ENCODE assay signal across 13 cellular contexts in genomic region chr1:192907545-192908243, GRCh38.
DNase-seq lines count a peak whose midpoint lies in the region; ATAC-seq and TF ChIP-seq lines count a peak whose summit lies in the region.
"Had no signal": no experiment of that assay in that cellular context is flagged by ENCODE, and none has a peak within 500 bp of the region (broad histone marks: within the 10 kb centered on the region; RNA-seq: fewer than 3 reads in every experiment).

No MANE protein-coding gene starts in this region.

- POLR2A ChIA-PET in SK-N-SH (lab: Yijun Ruan, JAX) = no interaction called here

- no peak for TF ChIP-seq RAD21 in SK-N-SH (IDR thresholded peaks at IDR 0.05; ENCODE audit: low read length)

- H2AFZ ChIP-seq in SK-N-SH (ENCODE audit: low read depth) = no peak overlapping the region
- H2AFZ ChIP-seq in OCI-LY3 (ENCODE audit: low read depth, low read length) = no peak overlapping the region

- DNase-seq in SK-N-SH (no peak), fibroblast of villous mesenchyme (ENCODE audit: low read depth) (peak; percentile 32), transverse colon (no peak), NCI-H2107 (lab: John Stamatoyannopoulos, UW) (no peak)
- no peak for DNase-seq in activated naive CD4-positive, alpha-beta T cell (lab: John Stamatoyannopoulos, UW)
- DNase-seq: 8988T, activated gamma-delta T cell, NCI-H446 treated with DMSO at 0.1 percent for 48 hours, T1000 had no signal

- 88% methylated on average over 2 of the region's 2 CpGs for WGBS in SK-N-SH (ENCODE audit: low lambda C conversion rate)
- 76 to 77% methylated on average over 2 of the region's 2 CpGs for WGBS in transverse colon (ENCODE audit: low coverage in 1 of 2), 2 donors

- TF ChIP-seq CTCF in SK-N-SH (IDR thresholded peaks at IDR 0.05) (no peak), OCI-LY3 (IDR thresholded peaks at IDR 0.05; ENCODE audit: low read depth, low read length) (no peak), fibroblast of villous mesenchyme (IDR thresholded peaks at IDR 0.05; ENCODE audit: insufficient read depth, low read depth, low read length) (no peak), transverse colon (IDR thresholded peaks at IDR 0.05) (no peak)

- H3K27me3 ChIP-seq in SK-N-SH (ENCODE audit: insufficient read depth) (no peaks in the 10 kb centered on the region), OCI-LY3 (ENCODE audit: low read depth, low read length) (no peaks in the 10 kb centered on the region), transverse colon (no peaks in the 10 kb centered on the region)
- H3K27me3 ChIP-seq: tibial nerve had no signal

- H3K27ac ChIP-seq in SK-N-SH (ENCODE audit: low read depth in 2 of 2, low read length in 1 of 2) (no peak overlapping the region), OCI-LY3 (ENCODE audit: low read length) (no peak overlapping the region), transverse colon (peak overlapping the region; percentile 56 to 68 (median 61))
- H3K27ac ChIP-seq: tibial nerve had no signal

- intact Hi-C loops in transverse colon (cut with DNase I; ENCODE audit: low total_unique reads) = loop anchor here (10.0 kb wide), 1 partner anchor 103 kb away; the partner anchor contains the start of gene RGS2

- peaks cover 12% of the 10 kb centered on the region for H3F3A ChIP-seq in SK-N-SH (replicated peaks; ENCODE audit: insufficient read depth)

- no peaks in the 10 kb centered on the region for H3K36me3 ChIP-seq in SK-N-SH (replicated peaks in 1 of 2; ENCODE audit: control insufficient read depth in 1 of 2, insufficient read depth in 2 of 2, low read length in 1 of 2)
- no peaks in the 10 kb centered on the region for H3K36me3 ChIP-seq in OCI-LY3 (replicated peaks; ENCODE audit: low read depth, low read length)
- H3K36me3 ChIP-seq in transverse colon = no peaks in the 10 kb centered on the region
- H3K36me3 ChIP-seq: tibial nerve had no signal

- H3K4me3 ChIP-seq in SK-N-SH (ENCODE audit: low read depth in 2 of 2, low read length in 1 of 2) (no peak overlapping the region), OCI-LY3 (ENCODE audit: low read length) (no peak overlapping the region), fibroblast of villous mesenchyme (ENCODE audit: low read depth, low read length) (no peak overlapping the region), transverse colon (no peak overlapping the region)
- H3K4me3 ChIP-seq: tibial nerve had no signal

- CTCF ChIA-PET in SK-N-SH (lab: Yijun Ruan, JAX) = no interaction called here

- in situ Hi-C loops in transverse colon (cut with MboI; ENCODE audit: low pct_ligation_motif_present in 1 of 4, low pct_unique_long_range_greater_than_20kb in 1 of 4, low sequenced_read_pairs in 3 of 4) = loop anchor here in 1 of 4 donors (25.0 kb wide), 1 partner anchor 420 kb away; no protein-coding TSS in a partner anchor

- H3K4me2 ChIP-seq in SK-N-SH = no peak overlapping the region
- H3K4me2 ChIP-seq in OCI-LY3 (ENCODE audit: low read length) = peak overlapping the region; percentile 16

- H3K9ac ChIP-seq in SK-N-SH (no peak overlapping the region), OCI-LY3 (ENCODE audit: low read length) (no peak overlapping the region)

- ATAC-seq in SK-N-SH treated with all-trans-retinoic acid at 6 μM for 48 hours (peak; percentile 43), HG02884 (IDR thresholded peaks at IDR 0.05; ENCODE audit: unreplicated experiment) (no peak)

- H3K4me1 ChIP-seq in SK-N-SH (ENCODE audit: control insufficient read depth in 1 of 2, insufficient read depth in 2 of 2, low read depth in 1 of 2, low read length in 1 of 2) = no peaks in the 10 kb centered on the region; a peak in 2 of 4 replicates
- H3K4me1 ChIP-seq in OCI-LY3 (ENCODE audit: low read length) = peaks cover 30% of the 10 kb centered on the region
- peaks cover 0 to 7% (median 1%) of the 10 kb centered on the region in 4 donors for H3K4me1 ChIP-seq in transverse colon
- H3K4me1 ChIP-seq: tibial nerve had no signal

- TF ChIP-seq EP300 in SK-N-SH (IDR thresholded peaks at IDR 0.05; ENCODE audit: borderline replicate concordance in 1 of 2, low read depth in 1 of 2, low read length in 1 of 2) (no peak), transverse colon (IDR thresholded peaks at IDR 0.05; ENCODE audit: low read depth) (peak; percentile 91)

- H3K9me3 ChIP-seq in SK-N-SH = no peaks in the 10 kb centered on the region
- H3K9me3 ChIP-seq in OCI-LY3 (ENCODE audit: insufficient read depth, low read length) = no peaks in the 10 kb centered on the region
- no peaks in the 10 kb centered on the region for H3K9me3 ChIP-seq in transverse colon
- H3K9me3 ChIP-seq: tibial nerve had no signal

- TF ChIP-seq POLR2A in transverse colon (IDR thresholded peaks at IDR 0.05) = no peak

- H3K79me2 ChIP-seq in SK-N-SH (ENCODE audit: insufficient read depth) = no peaks in the 10 kb centered on the region
- H3K79me2 ChIP-seq in OCI-LY3 (ENCODE audit: low read length) = no peaks in the 10 kb centered on the region

- no peaks in the 10 kb centered on the region for H4K20me1 ChIP-seq in SK-N-SH (ENCODE audit: insufficient read depth)
- no peaks in the 10 kb centered on the region for H4K20me1 ChIP-seq in OCI-LY3 (ENCODE audit: insufficient read depth, low read length)

- H3K9me2 ChIP-seq in SK-N-SH = no peaks in the 10 kb centered on the region

TF ChIP-seq in SK-N-SH treated with all-trans-retinoic acid at 6 μM for 48 hours, 23 proteins besides CTCF, POLR2A, EP300 and RAD21 (continues in another document):
- TF ChIP-seq PPARA (CRISPR knock-in tag; IDR thresholded peaks at IDR 0.05; ENCODE audit: borderline replicate concordance) (no peak), GLIS3 (CRISPR knock-in tag; IDR thresholded peaks at IDR 0.05) (no peak), ISL1 (CRISPR knock-in tag; IDR thresholded peaks at IDR 0.05) (no peak), ESRRG (CRISPR knock-in tag; IDR thresholded peaks at IDR 0.05) (no peak), ZNF565 (CRISPR knock-in tag; conservative IDR thresholded peaks at IDR 0.05; ENCODE audit: low read depth) (no peak), POU6F1 (CRISPR knock-in tag; IDR thresholded peaks at IDR 0.05; ENCODE audit: borderline replicate concordance, low read depth) (no peak)
- TF ChIP-seq, protein P1, sequence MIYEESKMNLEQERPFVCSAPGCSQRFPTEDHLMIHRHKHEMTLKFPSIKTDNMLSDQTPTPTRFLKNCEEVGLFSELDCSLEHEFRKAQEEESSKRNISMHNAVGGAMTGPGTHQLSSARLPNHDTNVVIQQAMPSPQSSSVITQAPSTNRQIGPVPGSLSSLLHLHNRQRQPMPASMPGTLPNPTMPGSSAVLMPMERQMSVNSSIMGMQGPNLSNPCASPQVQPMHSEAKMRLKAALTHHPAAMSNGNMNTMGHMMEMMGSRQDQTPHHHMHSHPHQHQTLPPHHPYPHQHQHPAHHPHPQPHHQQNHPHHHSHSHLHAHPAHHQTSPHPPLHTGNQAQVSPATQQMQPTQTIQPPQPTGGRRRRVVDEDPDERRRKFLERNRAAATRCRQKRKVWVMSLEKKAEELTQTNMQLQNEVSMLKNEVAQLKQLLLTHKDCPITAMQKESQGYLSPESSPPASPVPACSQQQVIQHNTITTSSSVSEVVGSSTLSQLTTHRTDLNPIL (CRISPR knock-in tag; IDR thresholded peaks at IDR 0.05; ENCODE audit: low read depth) = no peak

TF ChIP-seq in SK-N-SH, 30 proteins besides CTCF, POLR2A, EP300 and RAD21:
- TF ChIP-seq NRF1 (IDR thresholded peaks at IDR 0.05; ENCODE audit: low read depth, low read length) (no peak), YY1 (IDR thresholded peaks at IDR 0.05; ENCODE audit: low read depth) (no peak), FOXM1 (IDR thresholded peaks at IDR 0.05; ENCODE audit: low read depth) (no peak), MEF2A (IDR thresholded peaks at IDR 0.05; ENCODE audit: borderline replicate concordance, low read depth) (no peak), FOSL2 (IDR thresholded peaks at IDR 0.05; ENCODE audit: borderline replicate concordance, low read depth) (no peak)

Comparison
In these comparisons a context has a peak if more than half of its experiments do, and no peak if none do; other contexts are left out.
1. H3K27ac ChIP-seq: peak in transverse colon (4 of 4); none in SK-N-SH (0 of 2) and OCI-LY3 (single experiment).